ENCODE assay signal across 8 cellular contexts in genomic region chrX:129823115-129823514, GRCh38. TPM values are rescaled to one million over a fixed set of nuclear protein-coding genes. Genes with fewer than 3 reads are reported as not detected.
A peak's percentile ranks its signal among the peaks of the same experiment; 100 is the strongest.
DNase-seq lines count a peak whose midpoint lies in the region; ATAC-seq and TF ChIP-seq lines count a peak whose summit lies in the region.

No MANE protein-coding gene starts in this region.

- peak; percentile 60 for ATAC-seq in HG02588 (IDR thresholded peaks at IDR 0.05; ENCODE audit: unreplicated experiment)
- ATAC-seq in left lobe of liver = peak; percentile 60

- WGBS in testis, 2 donors = 65 to 71% methylated on average over 2 of the region's 2 CpGs

- DNase-seq in NCI-H1694 treated with DMSO at 0.1 percent for 48 hours (lab: John Stamatoyannopoulos, UW) (peak; percentile 9), NCI-H1694 (lab: John Stamatoyannopoulos, UW) (no peak), RPMI7951 (ENCODE audit: low read depth) (peak; percentile 18), adipocyte (ENCODE audit: low read depth) (peak; percentile 61), left lobe of liver (ENCODE audit: low spot score) (no peak), testis (peak; percentile 37), NCI-H510A (lab: John Stamatoyannopoulos, UW) (no peak)

- peak overlapping the region; percentile 59 for H3K9ac ChIP-seq in adipocyte (ENCODE audit: low read length)

- H3K27ac ChIP-seq in testis = no peak overlapping the region

- intact Hi-C loops in testis (cut with DNase I; ENCODE audit: low total_unique reads) = no loop called here

- no peak overlapping the region for H3K4me3 ChIP-seq in adipocyte (ENCODE audit: low read length)
- no peak overlapping the region for H3K4me3 ChIP-seq in testis

- H3K9me3 ChIP-seq in adipocyte (ENCODE audit: control insufficient read depth, low read length) (no peaks in the 10 kb centered on the region), testis (no peaks in the 10 kb centered on the region)

- H3K27me3 ChIP-seq in adipocyte (replicated peaks; ENCODE audit: control insufficient read depth, insufficient read depth, low read length) (no peaks in the 10 kb centered on the region), testis (no peaks in the 10 kb centered on the region)

- TF ChIP-seq POLR2A in testis (IDR thresholded peaks at IDR 0.05) = no peak

- H3K36me3 ChIP-seq in adipocyte (ENCODE audit: control insufficient read depth, insufficient read depth, low read length, severe bottlenecking) = peaks cover 21% of the 10 kb centered on the region
- H3K36me3 ChIP-seq in testis (ENCODE audit: low read depth, missing control alignments) = no peaks in the 10 kb centered on the region

- TF ChIP-seq CTCF in testis (IDR thresholded peaks at IDR 0.05) = peak in 1 of 3 experiments; percentile 30

- H3K4me1 ChIP-seq in adipocyte (ENCODE audit: control insufficient read depth, insufficient read depth, low read length) = peaks cover 9% of the 10 kb centered on the region
- H3K4me1 ChIP-seq in testis = no peaks in the 10 kb centered on the region

RNA-seq across cellular contexts. Expression of gene ZDHHC9, which starts 20.6 kb away (rescaled TPM):
- total RNA-seq in RPMI7951 (2014; rRNA removed; shearing (Covaris generic)) = 13.9 and 17.4 TPM in 2 replicates
- total RNA-seq in left lobe of liver = 30.3 TPM
- total RNA-seq in testis = 1 to 10 TPM; 6.9 to 7.3 TPM
- polyA plus RNA-seq in testis (ENCODE audit: insufficient read depth, low read depth, low replicate concordance) = 9.4 TPM

RNA-seq across cellular contexts. Expression of gene SASH3, which starts 43.4 kb away (rescaled TPM):
- not detected in 2 replicates for total RNA-seq in RPMI7951 (2014; rRNA removed; shearing (Covaris generic))
- total RNA-seq in left lobe of liver (2.4 TPM), testis (1 to 10 TPM in 1 of 2 donors, under 1 TPM in 1; 0.47 to 2.0 TPM)
- polyA plus RNA-seq in testis (ENCODE audit: insufficient read depth, low read depth, low replicate concordance) = 4.8 TPM

Comparison
In these comparisons a context has a peak if more than half of its experiments do, and no peak if none do; other contexts are left out.
1. DNase-seq: peak in NCI-H1694 treated with DMSO at 0.1 percent for 48 hours (single experiment), RPMI7951 (single experiment), adipocyte (single experiment) and testis (single experiment); none in NCI-H1694 (single experiment), left lobe of liver (single experiment) and NCI-H510A (single experiment).